14 cellular contexts compared by ENCODE assay signal in the genomic region with DNA sequence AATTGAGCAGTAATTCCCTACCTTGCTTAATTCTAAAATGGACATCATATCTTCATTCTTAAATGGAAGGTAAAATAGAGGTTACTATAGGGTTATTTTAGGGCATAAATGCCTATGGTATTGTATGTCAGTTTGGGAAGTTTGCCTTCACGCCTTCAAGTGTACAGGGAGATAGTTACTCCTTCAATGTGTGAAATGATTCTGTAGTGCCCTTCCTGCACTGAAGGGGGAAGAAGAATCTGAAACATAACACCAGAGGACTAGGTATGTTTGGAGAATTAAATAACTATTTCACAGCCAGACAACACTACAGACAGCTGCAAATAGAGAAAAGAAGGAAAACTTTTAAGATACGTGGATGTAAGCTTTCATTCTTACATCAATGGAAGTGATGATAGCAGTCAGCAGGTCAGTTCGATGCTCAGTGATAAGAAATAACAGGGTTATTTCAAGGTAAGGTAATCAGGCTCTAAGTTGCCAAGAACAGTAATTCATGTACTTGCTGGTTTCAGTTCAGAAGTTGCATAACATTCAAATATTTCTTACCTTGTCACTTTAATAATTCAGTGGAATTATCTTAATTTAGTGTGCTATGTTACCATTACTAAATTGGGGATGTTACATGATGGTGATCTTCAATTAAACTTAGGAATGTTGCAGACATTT. TPM values are rescaled to one million over a fixed set of nuclear protein-coding genes. Genes with fewer than 3 reads are reported as not detected.
DNase-seq lines count a peak whose midpoint lies in the region; ATAC-seq and TF ChIP-seq lines count a peak whose summit lies in the region.
"Had no signal": no experiment of that assay in that cellular context is flagged by ENCODE, and none has a peak within 500 bp of the region (broad histone marks: within the 10 kb centered on the region; RNA-seq: fewer than 3 reads in every experiment).

No MANE protein-coding gene starts in this region.

- H3K4me1 ChIP-seq in left ventricle myocardium inferior (peaks cover 87% of the 10 kb centered on the region), RWPE2 (ENCODE audit: insufficient read depth, poor library complexity, severe bottlenecking) (peaks cover 18% of the 10 kb centered on the region)
- H3K4me1 ChIP-seq: prostate gland had no signal

- H3K9me3 ChIP-seq in left ventricle myocardium inferior (replicated peaks) (no peaks in the 10 kb centered on the region), RWPE2 (ENCODE audit: severe bottlenecking) (no peaks in the 10 kb centered on the region)
- H3K9me3 ChIP-seq: prostate gland had no signal

- H3K27ac ChIP-seq in left ventricle myocardium inferior (replicated peaks) (no peak overlapping the region), RWPE2 (ENCODE audit: poor library complexity, severe bottlenecking) (no peak overlapping the region)
- H3K27ac ChIP-seq: C4-2B, prostate gland had no signal

- H3K4me3 ChIP-seq in left ventricle myocardium inferior (no peak overlapping the region), RWPE2 (ENCODE audit: severe bottlenecking) (no peak overlapping the region), foreskin fibroblast (ENCODE audit: low read depth in 1 of 2, low read length in 2 of 2) (no peak overlapping the region)
- H3K4me3 ChIP-seq: prostate gland had no signal

- ATAC-seq in Right ventricle myocardium superior (ENCODE audit: poor library complexity), result no peak
- ATAC-seq in RWPE2 (ENCODE audit: low read depth), result no peak
- ATAC-seq in HG02610 (IDR thresholded peaks at IDR 0.05; ENCODE audit: unreplicated experiment), result no peak
- ATAC-seq in HG03025 (IDR thresholded peaks at IDR 0.05; ENCODE audit: low FRiP score, unreplicated experiment), result no peak
- ATAC-seq in GM18519 (IDR thresholded peaks at IDR 0.05; ENCODE audit: low FRiP score, unreplicated experiment), result no peak
- ATAC-seq: activated T-cell treated with anti-CD3 and anti-CD28 coated beads, Interleukin-2, amount 50 U/mL, for 4 hours; HCT116 had no signal

- peak; percentile 41 for TF ChIP-seq CTCF in left ventricle myocardium inferior (IDR thresholded peaks at IDR 0.05; ENCODE audit: borderline replicate concordance)
- peak; percentile 40 for TF ChIP-seq CTCF in RWPE2 (IDR thresholded peaks at IDR 0.05; ENCODE audit: poor library complexity, severe bottlenecking)
- peak; percentile 20 for TF ChIP-seq CTCF in foreskin fibroblast (IDR thresholded peaks at IDR 0.05; ENCODE audit: low read depth, low read length)

- no peak for DNase-seq in left ventricle myocardium inferior
- no peak for DNase-seq in Right ventricle myocardium superior
- DNase-seq in RWPE2 (ENCODE audit: low spot score), result no peak
- no peak for DNase-seq in foreskin fibroblast
- DNase-seq in activated CD4-positive, alpha-beta T cell treated with anti-CD3 and anti-CD28 coated beads for 4 hours, result no peak
- DNase-seq: activated T-cell treated with anti-CD3 and anti-CD28 coated beads, Interleukin-2, amount 50 U/mL, for 4 hours; immature natural killer cell had no signal

- H3K36me3 ChIP-seq in left ventricle myocardium inferior, result no peaks in the 10 kb centered on the region
- peaks cover 16% of the 10 kb centered on the region for H3K36me3 ChIP-seq in RWPE2 (ENCODE audit: low read depth)
- H3K36me3 ChIP-seq: prostate gland had no signal

- H3K27me3 ChIP-seq in left ventricle myocardium inferior (ENCODE audit: low read depth) (no peaks in the 10 kb centered on the region), RWPE2 (ENCODE audit: insufficient read depth, poor library complexity, severe bottlenecking) (no peaks in the 10 kb centered on the region)

- intact Hi-C loops in left ventricle myocardium inferior (cut with micrococcal nuclease), result no loop called here
- intact Hi-C loops in Right ventricle myocardium superior (cut with DNase I), result no loop called here

RNA-seq across cellular contexts. Expression of a gene that starts 4.0 kb away (rescaled TPM):
- total RNA-seq in left ventricle myocardium inferior (47.6 TPM), Right ventricle myocardium superior (49.6 TPM)

RNA-seq across cellular contexts. Expression of a gene that starts 4.2 kb away (rescaled TPM):
- total RNA-seq in left ventricle myocardium inferior, result 0.30 TPM
- total RNA-seq in Right ventricle myocardium superior, result 1.0 TPM
- total RNA-seq: T-helper 1 cell treated with Interleukin-12 subunit alpha and Interleukin-12 subunit beta and Interleukin-4 antibody, amounts not matched to agents 30 ng/mL and 1 ng/mL, for 36 hours had no signal
